ENCODE assay signal across 1 cellular context in genomic region chr2:1889099-1889650, GRCh38.
TF ChIP-seq lines count a peak whose summit lies in the region.

No MANE protein-coding gene starts in this region.

TF ChIP-seq in GM23338, 12 proteins besides CTCF, POLR2A, EP300 and RAD21 (continued from another document):
- TF ChIP-seq, protein P1, sequence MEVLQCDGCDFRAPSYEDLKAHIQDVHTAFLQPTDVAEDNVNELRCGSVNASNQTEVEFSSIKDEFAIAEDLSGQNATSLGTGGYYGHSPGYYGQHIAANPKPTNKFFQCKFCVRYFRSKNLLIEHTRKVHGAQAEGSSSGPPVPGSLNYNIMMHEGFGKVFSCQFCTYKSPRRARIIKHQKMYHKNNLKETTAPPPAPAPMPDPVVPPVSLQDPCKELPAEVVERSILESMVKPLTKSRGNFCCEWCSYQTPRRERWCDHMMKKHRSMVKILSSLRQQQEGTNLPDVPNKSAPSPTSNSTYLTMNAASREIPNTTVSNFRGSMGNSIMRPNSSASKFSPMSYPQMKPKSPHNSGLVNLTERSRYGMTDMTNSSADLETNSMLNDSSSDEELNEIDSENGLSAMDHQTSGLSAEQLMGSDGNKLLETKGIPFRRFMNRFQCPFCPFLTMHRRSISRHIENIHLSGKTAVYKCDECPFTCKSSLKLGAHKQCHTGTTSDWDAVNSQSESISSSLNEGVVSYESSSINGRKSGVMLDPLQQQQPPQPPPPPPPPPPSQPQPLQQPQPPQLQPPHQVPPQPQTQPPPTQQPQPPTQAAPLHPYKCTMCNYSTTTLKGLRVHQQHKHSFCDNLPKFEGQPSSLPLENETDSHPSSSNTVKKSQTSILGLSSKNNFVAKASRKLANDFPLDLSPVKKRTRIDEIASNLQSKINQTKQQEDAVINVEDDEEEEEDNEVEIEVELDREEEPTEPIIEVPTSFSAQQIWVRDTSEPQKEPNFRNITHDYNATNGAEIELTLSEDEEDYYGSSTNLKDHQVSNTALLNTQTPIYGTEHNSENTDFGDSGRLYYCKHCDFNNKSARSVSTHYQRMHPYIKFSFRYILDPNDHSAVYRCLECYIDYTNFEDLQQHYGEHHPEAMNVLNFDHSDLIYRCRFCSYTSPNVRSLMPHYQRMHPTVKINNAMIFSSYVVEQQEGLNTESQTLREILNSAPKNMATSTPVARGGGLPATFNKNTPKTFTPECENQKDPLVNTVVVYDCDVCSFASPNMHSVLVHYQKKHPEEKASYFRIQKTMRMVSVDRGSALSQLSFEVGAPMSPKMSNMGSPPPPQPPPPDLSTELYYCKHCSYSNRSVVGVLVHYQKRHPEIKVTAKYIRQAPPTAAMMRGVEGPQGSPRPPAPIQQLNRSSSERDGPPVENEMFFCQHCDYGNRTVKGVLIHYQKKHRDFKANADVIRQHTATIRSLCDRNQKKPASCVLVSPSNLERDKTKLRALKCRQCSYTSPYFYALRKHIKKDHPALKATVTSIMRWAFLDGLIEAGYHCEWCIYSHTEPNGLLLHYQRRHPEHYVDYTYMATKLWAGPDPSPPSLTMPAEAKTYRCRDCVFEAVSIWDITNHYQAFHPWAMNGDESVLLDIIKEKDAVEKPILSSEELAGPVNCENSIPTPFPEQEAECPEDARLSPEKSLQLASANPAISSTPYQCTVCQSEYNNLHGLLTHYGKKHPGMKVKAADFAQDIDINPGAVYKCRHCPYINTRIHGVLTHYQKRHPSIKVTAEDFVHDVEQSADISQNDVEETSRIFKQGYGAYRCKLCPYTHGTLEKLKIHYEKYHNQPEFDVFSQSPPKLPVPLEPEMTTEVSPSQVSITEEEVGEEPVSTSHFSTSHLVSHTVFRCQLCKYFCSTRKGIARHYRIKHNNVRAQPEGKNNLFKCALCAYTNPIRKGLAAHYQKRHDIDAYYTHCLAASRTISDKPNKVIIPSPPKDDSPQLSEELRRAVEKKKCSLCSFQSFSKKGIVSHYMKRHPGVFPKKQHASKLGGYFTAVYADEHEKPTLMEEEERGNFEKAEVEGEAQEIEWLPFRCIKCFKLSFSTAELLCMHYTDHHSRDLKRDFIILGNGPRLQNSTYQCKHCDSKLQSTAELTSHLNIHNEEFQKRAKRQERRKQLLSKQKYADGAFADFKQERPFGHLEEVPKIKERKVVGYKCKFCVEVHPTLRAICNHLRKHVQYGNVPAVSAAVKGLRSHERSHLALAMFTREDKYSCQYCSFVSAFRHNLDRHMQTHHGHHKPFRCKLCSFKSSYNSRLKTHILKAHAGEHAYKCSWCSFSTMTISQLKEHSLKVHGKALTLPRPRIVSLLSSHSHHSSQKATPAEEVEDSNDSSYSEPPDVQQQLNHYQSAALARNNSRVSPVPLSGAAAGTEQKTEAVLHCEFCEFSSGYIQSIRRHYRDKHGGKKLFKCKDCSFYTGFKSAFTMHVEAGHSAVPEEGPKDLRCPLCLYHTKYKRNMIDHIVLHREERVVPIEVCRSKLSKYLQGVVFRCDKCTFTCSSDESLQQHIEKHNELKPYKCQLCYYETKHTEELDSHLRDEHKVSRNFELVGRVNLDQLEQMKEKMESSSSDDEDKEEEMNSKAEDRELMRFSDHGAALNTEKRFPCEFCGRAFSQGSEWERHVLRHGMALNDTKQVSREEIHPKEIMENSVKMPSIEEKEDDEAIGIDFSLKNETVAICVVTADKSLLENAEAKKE (CRISPR knock-in tag; IDR thresholded peaks at IDR 0.05): no peak
- no peak for TF ChIP-seq ZNF331 (CRISPR knock-in tag; IDR thresholded peaks at IDR 0.05; ENCODE audit: low read depth)
